In the genomic region with DNA sequence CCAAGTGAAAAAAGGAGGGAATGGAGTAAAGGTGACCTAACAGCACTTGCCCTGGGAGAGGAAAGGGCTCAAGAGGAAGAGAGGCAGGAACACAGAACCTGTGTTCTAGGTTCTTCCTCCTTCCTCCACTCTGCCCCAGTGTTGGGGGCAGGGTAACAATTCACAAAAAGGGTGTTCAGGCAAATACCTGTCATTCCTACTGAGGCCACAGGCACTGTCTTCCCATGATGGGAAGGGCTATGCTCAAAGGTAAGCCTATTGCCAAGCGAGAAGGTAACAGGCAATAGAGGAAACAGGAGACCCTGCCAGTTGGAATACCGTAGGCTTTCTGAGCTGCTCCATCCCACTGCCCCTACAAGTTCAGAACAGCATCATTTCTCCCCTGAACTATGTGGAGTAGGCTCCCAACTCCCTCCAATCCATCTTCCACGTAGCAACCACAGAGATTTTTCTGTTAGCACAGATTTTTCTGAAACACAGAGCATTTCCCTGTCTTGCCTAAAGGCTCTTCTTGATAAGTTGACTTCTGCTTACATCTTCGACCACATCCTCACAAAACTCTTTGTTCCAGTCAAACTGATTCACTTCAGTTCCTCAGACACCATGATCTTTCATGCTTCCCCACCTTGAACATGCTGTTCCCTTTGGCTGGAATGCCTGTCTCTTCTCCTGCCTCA, we compare ENCODE assay signal across 17 cellular contexts. TPM values are rescaled to one million over a fixed set of nuclear protein-coding genes. Genes with fewer than 3 reads are reported as not detected.
DNase-seq lines count a peak whose midpoint lies in the region; ATAC-seq, FAIRE-seq and TF ChIP-seq lines count a peak whose summit lies in the region.
"Had no signal": no experiment of that assay in that cellular context is flagged by ENCODE, and none has a peak within 500 bp of the region (broad histone marks: within the 10 kb centered on the region; RNA-seq: fewer than 3 reads in every experiment).

No MANE protein-coding gene starts in this region.

- TF ChIP-seq RAD21 in HCT116 (IDR thresholded peaks at IDR 0.05; ENCODE audit: low read depth): no peak

- H2AFZ ChIP-seq in HCT116 (ENCODE audit: low read depth, low read length, poor library complexity, severe bottlenecking) (no peak overlapping the region), astrocyte (ENCODE audit: low read depth, low read length) (no peak overlapping the region)

- TF ChIP-seq CTCF in HCT116 (IDR thresholded peaks at IDR 0.05 in 2 of 3, conservative IDR thresholded peaks at IDR 0.05 in 1 of 3; ENCODE audit: borderline replicate concordance in 1 of 3, insufficient read depth in 1 of 3, low read depth in 2 of 3, low read length in 2 of 3): no peak
- no peak for TF ChIP-seq CTCF in astrocyte (IDR thresholded peaks at IDR 0.05; ENCODE audit: insufficient read depth, low read depth, low read length)

- no peaks in the 10 kb centered on the region for H3K9me3 Mint-ChIP-seq in astrocyte (ENCODE audit: unreplicated experiment)
- H3K9me3 Mint-ChIP-seq: stimulated activated naive CD8-positive, alpha-beta T cell treated with anti-CD3 and anti-CD28 coated beads, Interleukin-15, amount 100 ng/mL, for 72 hours had no signal

- DNase-seq in CD1c-positive myeloid dendritic cell (ENCODE audit: extremely low spot score) (peak; percentile 37), HCT116 (ENCODE audit: low read depth, low spot score) (no peak), astrocyte (ENCODE audit: low read depth) (no peak), HTR-8/SVneo (ENCODE audit: insufficient read length, low spot score) (no peak), HK-2 (ENCODE audit: unreplicated experiment) (no peak), NCI-H187 treated with DMSO at 0.1 percent for 48 hours (lab: John Stamatoyannopoulos, UW) (no peak)
- DNase-seq: amygdala; cortex of kidney; HCEC 1CT; NCI-H1417; stimulated activated naive CD8-positive, alpha-beta T cell treated with anti-CD3 and anti-CD28 coated beads, Interleukin-15, amount 100 ng/mL, for 72 hours had no signal

- peak overlapping the region; percentile 36 for H3K4me2 ChIP-seq in HCT116 (ENCODE audit: low read length)
- H3K4me2 ChIP-seq in astrocyte (ENCODE audit: low read length): no peak overlapping the region

- H3K9me3 ChIP-seq in HCT116 (ENCODE audit: control insufficient read depth in 1 of 2, insufficient read depth in 1 of 2, low read depth in 1 of 2, low read length in 2 of 2) (no peaks in the 10 kb centered on the region), astrocyte (ENCODE audit: insufficient read depth, low read depth, low read length) (no peaks in the 10 kb centered on the region), muscle layer of colon (ENCODE audit: low read length) (no peaks in the 10 kb centered on the region)

- ATAC-seq in HCT116: no peak
- no peak for ATAC-seq in SK-N-SH treated with all-trans-retinoic acid at 6 μM for 48 hours
- ATAC-seq: sciatic nerve; stimulated activated naive CD8-positive, alpha-beta T cell treated with anti-CD3 and anti-CD28 coated beads, Interleukin-15, amount 100 ng/mL, for 72 hours had no signal

- no TSS peak for BruUV-seq in HCT116 (replicated peaks; lab: Mats Ljungman, UMichigan)

- no peak overlapping the region for H3K27ac Mint-ChIP-seq in astrocyte (ENCODE audit: unreplicated experiment)

- H3K9ac ChIP-seq in HCT116 (ENCODE audit: low read length) (no peak overlapping the region), astrocyte (ENCODE audit: low read length) (no peak overlapping the region), muscle layer of colon (ENCODE audit: low read length) (no peak overlapping the region)

- no peaks in the 10 kb centered on the region for H3K27me3 ChIP-seq in HCT116 (ENCODE audit: insufficient read depth, low read length)
- no peaks in the 10 kb centered on the region for H3K27me3 ChIP-seq in astrocyte (ENCODE audit: insufficient read depth, low read length)
- H3K27me3 ChIP-seq in muscle layer of colon (ENCODE audit: control insufficient read depth in 1 of 2, insufficient read depth in 2 of 2, low read length in 2 of 2): no peaks in the 10 kb centered on the region

- no peak overlapping the region for H3K27ac ChIP-seq in HCT116 (ENCODE audit: low read depth, low read length)
- no peak overlapping the region for H3K27ac ChIP-seq in astrocyte (ENCODE audit: low read depth, low read length)
- peak overlapping the region; percentile 17 for H3K27ac ChIP-seq in muscle layer of colon (ENCODE audit: low read depth, low read length)
- H3K27ac ChIP-seq: C4-2B had no signal

- intact Hi-C loops in HCT116 (cut with micrococcal nuclease): no loop called here

- CTCF ChIA-PET in HCT116 (lab: Charles Lee): no interaction called here

- no peaks in the 10 kb centered on the region for H4K20me1 ChIP-seq in HCT116 (ENCODE audit: insufficient read depth)
- H4K20me1 ChIP-seq in astrocyte (ENCODE audit: insufficient read depth, low read length): peaks cover 36% of the 10 kb centered on the region

- peaks cover 35% of the 10 kb centered on the region for H3K4me1 Mint-ChIP-seq in astrocyte (ENCODE audit: low read depth, unreplicated experiment)

- FAIRE-seq in astrocyte (lab: Jason Lieb, UNC) (no peak), HTR-8/SVneo (lab: Jason Lieb, UNC) (no peak)
- FAIRE-seq: G401.6, RCC 7860 had no signal

- H3K36me3 ChIP-seq in HCT116 (ENCODE audit: control insufficient read depth in 1 of 2, insufficient read depth in 2 of 2, low read length in 2 of 2): peaks cover 0 to 15% of the 10 kb centered on the region in 2 experiments; a peak in 3 of 4 replicates
- peaks cover 12% of the 10 kb centered on the region for H3K36me3 ChIP-seq in astrocyte (ENCODE audit: insufficient read depth, low read length)
- peaks cover 30% of the 10 kb centered on the region for H3K36me3 ChIP-seq in muscle layer of colon (ENCODE audit: insufficient read depth, low read length)

- H3K4me3 Mint-ChIP-seq in astrocyte (ENCODE audit: unreplicated experiment): peak overlapping the region; percentile 58
- H3K4me3 Mint-ChIP-seq: stimulated activated naive CD8-positive, alpha-beta T cell treated with anti-CD3 and anti-CD28 coated beads, Interleukin-15, amount 100 ng/mL, for 72 hours had no signal

- no peaks in the 10 kb centered on the region for H3K9me2 ChIP-seq in HCT116 (ENCODE audit: insufficient read depth)

- H3K36me3 Mint-ChIP-seq in astrocyte (ENCODE audit: low read depth, unreplicated experiment): peaks cover 20% of the 10 kb centered on the region

- H3K79me2 ChIP-seq in HCT116 (ENCODE audit: insufficient read depth, low read length) (peaks cover 17% of the 10 kb centered on the region), astrocyte (ENCODE audit: insufficient read depth, low read length) (peaks cover 40% of the 10 kb centered on the region)

- no peaks in the 10 kb centered on the region for H3K27me3 Mint-ChIP-seq in astrocyte (ENCODE audit: low read depth, unreplicated experiment)
- H3K27me3 Mint-ChIP-seq: stimulated activated naive CD8-positive, alpha-beta T cell treated with anti-CD3 and anti-CD28 coated beads, Interleukin-15, amount 100 ng/mL, for 72 hours had no signal

- TF ChIP-seq POLR2A in HCT116 (IDR thresholded peaks at IDR 0.05; ENCODE audit: borderline replicate concordance, extremely low read depth, insufficient read depth, insufficient read length): no peak

- POLR2A ChIA-PET in HCT116 (lab: Charles Lee): no interaction called here

- RAD21 ChIA-PET in HCT116 (lab: Charles Lee; ENCODE audit: low non-redundant PET in 1 of 2, low total read pairs in 2 of 2, uncharacterized antibody in 2 of 2, unreplicated experiment in 2 of 2): no interaction called here

- H3K4me1 ChIP-seq in HCT116 (ENCODE audit: control insufficient read depth in 1 of 2, insufficient read depth in 2 of 2, low read length in 2 of 2) (peaks cover 20 to 42% of the 10 kb centered on the region in 2 experiments), astrocyte (ENCODE audit: insufficient read depth, low read length) (peaks cover 38% of the 10 kb centered on the region), muscle layer of colon (ENCODE audit: insufficient read depth, low read length) (peaks cover 25% of the 10 kb centered on the region)

- H3K4me3 ChIP-seq in HCT116 (replicated peaks in 1 of 2; ENCODE audit: low read depth in 1 of 2, low read length in 2 of 2) (no peak overlapping the region), astrocyte (ENCODE audit: insufficient read depth, low read depth, low read length) (no peak overlapping the region), muscle layer of colon (ENCODE audit: low read depth in 1 of 2, low read length in 2 of 2) (no peak overlapping the region)

TF ChIP-seq in HCT116, 20 proteins besides CTCF, POLR2A, EP300 and RAD21 (continues in another document):
- no peak for TF ChIP-seq POLR2AphosphoS5 (IDR thresholded peaks at IDR 0.05; ENCODE audit: low read depth, low read length)
- TF ChIP-seq CBX3 (IDR thresholded peaks at IDR 0.05; ENCODE audit: low read depth): no peak
- no peak for TF ChIP-seq EZH2 (IDR thresholded peaks at IDR 0.05)
- no peak for TF ChIP-seq ZNF274 (IDR thresholded peaks at IDR 0.05; ENCODE audit: low read depth, low read length)

TF ChIP-seq in SK-N-SH treated with all-trans-retinoic acid at 6 μM for 48 hours, 23 proteins besides CTCF, POLR2A, EP300 and RAD21 (continues in another document):
- no peak for TF ChIP-seq ZNF8 (CRISPR knock-in tag; IDR thresholded peaks at IDR 0.05)

RNA-seq across cellular contexts. Expression of a gene that starts 2.7 kb away (rescaled TPM):
- total RNA-seq in HCT116 (2021; ENCODE audit: unreplicated experiment): 55.6 TPM
- 60.3 and 68.4 TPM in 2 replicates for polyA plus RNA-seq in HCT116 (2012)
- 94.8 and 98.1 TPM in 2 replicates for total RNA-seq in astrocyte

RNA-seq across cellular contexts. Expression of a gene that starts 5.0 kb away (rescaled TPM):
- total RNA-seq in HCT116 (2021; ENCODE audit: unreplicated experiment) (45.9 TPM), astrocyte (59.0 and 60.0 TPM in 2 replicates)
- 76.9 and 86.5 TPM in 2 replicates for polyA plus RNA-seq in HCT116 (2012)

RNA-seq across cellular contexts. Expression of a gene that starts 8.8 kb away (rescaled TPM):
- 29.0 TPM for total RNA-seq in HCT116 (2021; ENCODE audit: unreplicated experiment)
- 14.5 TPM in 2 replicates for polyA plus RNA-seq in HCT116 (2012)
- 10.4 and 13.3 TPM in 2 replicates for total RNA-seq in astrocyte

RNA-seq across cellular contexts. Expression of a gene that starts 10.9 kb away (rescaled TPM):
- total RNA-seq in HCT116 (2021; ENCODE audit: unreplicated experiment) (22.6 TPM), astrocyte (7.5 and 9.9 TPM in 2 replicates)
- 9.5 and 10.3 TPM in 2 replicates for polyA plus RNA-seq in HCT116 (2012)

RNA-seq across cellular contexts. Expression of a gene that starts 16.8 kb away (rescaled TPM):
- total RNA-seq in HCT116 (2021; ENCODE audit: unreplicated experiment): 79.0 TPM
- 64.4 and 66.7 TPM in 2 replicates for polyA plus RNA-seq in HCT116 (2012)
- total RNA-seq in astrocyte: 80.7 and 83.7 TPM in 2 replicates
